Comparison of ENCODE assay signal across 22 cellular contexts in genomic region chr4:175729665-175730064, GRCh38.
"Had no signal": no experiment of that assay in that cellular context is flagged by ENCODE, and none has a peak within 500 bp of the region (broad histone marks: within the 10 kb centered on the region; RNA-seq: fewer than 3 reads in every experiment).

No MANE protein-coding gene starts in this region.

- FAIRE-seq: HepG2 had no signal

- H3K9me3 ChIP-seq: MG63, SK-N-SH had no signal

- H3K27ac ChIP-seq: RWPE1 had no signal

- H3K9ac ChIP-seq: SK-N-SH had no signal

- H3K4me3 ChIP-seq: MG63 had no signal

- ATAC-seq: HepG2 had no signal

- H3K36me3 ChIP-seq: MG63 had no signal

- DNase-seq: IMR-90, Karpas-422, KG1, MG63, NCI-H1092, NCI-H1105 treated with DMSO at 0.1 percent for 48 hours, NCI-H1417 treated with DMSO at 0.1 percent for 48 hours, NCI-H187, NCI-H2029, NCI-H2081 treated with DMSO at 0.1 percent for 48 hours, NCI-H2171, NCI-H226, NCI-H446, NCI-H510A, NCI-H524 treated with DMSO at 0.1 percent for 48 hours, NCI-H69, NCI-H774, SHP77, SK-N-SH, SW 1271 had no signal
